ENCODE assay signal across 16 cellular contexts in the genomic region with DNA sequence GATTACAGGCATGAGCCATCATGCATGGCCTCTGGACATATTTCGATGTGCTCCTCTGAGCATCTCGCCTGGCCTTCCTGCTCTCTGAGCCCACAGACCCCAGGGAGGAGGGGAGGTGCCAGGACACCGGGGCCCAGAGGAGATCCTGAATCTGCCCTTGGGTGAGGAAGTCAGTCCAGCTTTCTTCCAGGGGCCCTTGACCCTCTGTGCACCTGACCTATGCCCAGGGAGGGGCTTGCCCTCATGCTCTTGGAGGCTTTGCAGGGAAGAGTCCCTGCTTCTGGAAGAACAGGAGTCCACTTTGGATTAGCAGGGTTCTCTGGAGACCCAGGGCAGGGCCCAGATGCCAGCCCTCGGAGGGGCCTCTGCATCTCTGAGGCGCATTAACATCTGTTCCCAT. TPM values are rescaled to one million over a fixed set of nuclear protein-coding genes. Genes with fewer than 3 reads are reported as not detected.
DNase-seq lines count a peak whose midpoint lies in the region; ATAC-seq and TF ChIP-seq lines count a peak whose summit lies in the region.
"Had no signal": no experiment of that assay in that cellular context is flagged by ENCODE, and none has a peak within 500 bp of the region (broad histone marks: within the 10 kb centered on the region; RNA-seq: fewer than 3 reads in every experiment).

No MANE protein-coding gene starts in this region.

- H2BK15ac ChIP-seq in neuronal stem cell (ENCODE audit: low read length) = no peak overlapping the region

- no peak overlapping the region for H3K27ac ChIP-seq in BLaER1 treated with 17β-estradiol and CSF1 and Interleukin-3, amounts not matched to agents 10 nM and 100 nM
- H3K27ac ChIP-seq in RWPE2 (ENCODE audit: poor library complexity, severe bottlenecking) (no peak overlapping the region), layer of hippocampus (ENCODE audit: low read depth, low read length) (peak overlapping the region; percentile 9), sigmoid colon (no peak overlapping the region), neuronal stem cell (replicated peaks; ENCODE audit: low read length) (no peak overlapping the region)
- H3K27ac ChIP-seq: GM23248 had no signal

- peaks cover 0 to 8% (median 0%) of the 10 kb centered on the region in 11 experiments; a peak in 2 of 22 replicates for H3K27me3 ChIP-seq in BLaER1 treated with 17β-estradiol and CSF1 and Interleukin-3, amounts not matched to agents 10 nM and 100 nM
- H3K27me3 ChIP-seq in RWPE2 (ENCODE audit: insufficient read depth, poor library complexity, severe bottlenecking) = no peaks in the 10 kb centered on the region
- H3K27me3 ChIP-seq in layer of hippocampus (ENCODE audit: control insufficient read depth, insufficient read depth, low read length) = no peaks in the 10 kb centered on the region
- H3K27me3 ChIP-seq in sigmoid colon = no peaks in the 10 kb centered on the region
- H3K27me3 ChIP-seq in neuronal stem cell (ENCODE audit: control insufficient read depth in 3 of 3, insufficient read depth in 3 of 3, low read depth in 1 of 3, low read length in 3 of 3) = no peaks in the 10 kb centered on the region

- H3K9me3 ChIP-seq in BLaER1 treated with 17β-estradiol and CSF1 and Interleukin-3, amounts not matched to agents 10 nM and 100 nM (replicated peaks in 1 of 11) = no peaks in the 10 kb centered on the region
- H3K9me3 ChIP-seq in RWPE2 (ENCODE audit: severe bottlenecking) (no peaks in the 10 kb centered on the region), sigmoid colon (no peaks in the 10 kb centered on the region), neuronal stem cell (replicated peaks in 1 of 2; ENCODE audit: control insufficient read depth in 2 of 2, insufficient read depth in 1 of 2, low read depth in 1 of 2, low read length in 2 of 2) (no peaks in the 10 kb centered on the region)

- H2BK120ac ChIP-seq in neuronal stem cell (ENCODE audit: low read depth, low read length) = no peak overlapping the region

- no peak overlapping the region for H2BK5ac ChIP-seq in neuronal stem cell (ENCODE audit: low read length)

- no peak overlapping the region for H4K8ac ChIP-seq in neuronal stem cell (ENCODE audit: low read depth, low read length)

- H2AFZ ChIP-seq in neuronal stem cell (ENCODE audit: low read length) = no peak overlapping the region
- H2AFZ ChIP-seq: GM23248 had no signal

- no peak overlapping the region for H3K18ac ChIP-seq in neuronal stem cell (ENCODE audit: low read length)

- peak overlapping the region in 7 of 11 experiments; percentile 7 to 83 (median 75); a peak in 9 of 22 replicates for H3K4me2 ChIP-seq in BLaER1 treated with 17β-estradiol and CSF1 and Interleukin-3, amounts not matched to agents 10 nM and 100 nM
- no peak overlapping the region for H3K4me2 ChIP-seq in neuronal stem cell (ENCODE audit: insufficient read depth, low read length, poor library complexity, severe bottlenecking)

- H3K9ac ChIP-seq in BLaER1 treated with 17β-estradiol and CSF1 and Interleukin-3, amounts not matched to agents 10 nM and 100 nM = no peak overlapping the region
- H3K9ac ChIP-seq in neuronal stem cell (ENCODE audit: low read depth, low read length, poor library complexity) = no peak overlapping the region
- H3K9ac ChIP-seq: GM23248 had no signal

- intact Hi-C loops in sigmoid colon (cut with DNase I) = no loop called here

- no peak overlapping the region for H3K23ac ChIP-seq in neuronal stem cell (ENCODE audit: low read depth, low read length, poor library complexity)

- no peaks in the 10 kb centered on the region; a peak in 1 of 22 replicates for H4K20me1 ChIP-seq in BLaER1 treated with 17β-estradiol and CSF1 and Interleukin-3, amounts not matched to agents 10 nM and 100 nM

- 77 to 86% methylated on average over 5 of the region's 5 CpGs for WGBS in sigmoid colon, 2 donors
- no CpG with 5 or more reads among the region's 5 CpGs for WGBS in neuronal stem cell (ENCODE audit: extremely low coverage in 2 of 2, insufficient read length in 2 of 2, insufficient replicate concordance in 1 of 2), 2 donors

- H3K4ac ChIP-seq in neuronal stem cell (ENCODE audit: low read length) = no peak overlapping the region

- no peak overlapping the region for H3K14ac ChIP-seq in neuronal stem cell (ENCODE audit: low read length)

- H3K4me1 ChIP-seq in BLaER1 treated with 17β-estradiol and CSF1 and Interleukin-3, amounts not matched to agents 10 nM and 100 nM = peaks cover 17 to 33% (median 30%) of the 10 kb centered on the region in 10 experiments
- H3K4me1 ChIP-seq in RWPE2 (ENCODE audit: insufficient read depth, poor library complexity, severe bottlenecking) (no peaks in the 10 kb centered on the region), sigmoid colon (no peaks in the 10 kb centered on the region), neuronal stem cell (ENCODE audit: control insufficient read depth in 2 of 2, insufficient read depth in 1 of 2, low read depth in 1 of 2, low read length in 2 of 2) (peaks cover 4 to 13% of the 10 kb centered on the region in 2 donors)

- no peak overlapping the region for H2AK5ac ChIP-seq in neuronal stem cell (ENCODE audit: low read depth, low read length)

- no peak for TF ChIP-seq EP300 in sigmoid colon (IDR thresholded peaks at IDR 0.05)

- H3K36me3 ChIP-seq in BLaER1 treated with 17β-estradiol and CSF1 and Interleukin-3, amounts not matched to agents 10 nM and 100 nM = no peaks in the 10 kb centered on the region
- H3K36me3 ChIP-seq in RWPE2 (ENCODE audit: low read depth) (no peaks in the 10 kb centered on the region), sigmoid colon (no peaks in the 10 kb centered on the region), neuronal stem cell (replicated peaks in 1 of 2; ENCODE audit: control insufficient read depth in 2 of 2, insufficient read depth in 2 of 2, low read length in 2 of 2) (no peaks in the 10 kb centered on the region)

- H3K79me1 ChIP-seq in neuronal stem cell (ENCODE audit: low read depth, low read length) = no peaks in the 10 kb centered on the region

- H4K91ac ChIP-seq in neuronal stem cell (ENCODE audit: low read depth, low read length, poor library complexity) = no peak overlapping the region

- DNase-seq in RWPE2 (ENCODE audit: low spot score) (peak; percentile 47), sigmoid colon (peak; percentile 53), neuronal stem cell (ENCODE audit: low spot score) (no peak), anterior cingulate cortex (lab: John Stamatoyannopoulos, UW) (no peak), hepatic stellate cell (ENCODE audit: low spot score) (no peak)
- DNase-seq: CD8-positive, alpha-beta T cell; COR-L47; DMS53; GF-D8; GM23248; H7 had no signal

- TF ChIP-seq CTCF in RWPE2 (IDR thresholded peaks at IDR 0.05; ENCODE audit: poor library complexity, severe bottlenecking) (no peak), sigmoid colon (IDR thresholded peaks at IDR 0.05) (no peak)

- ATAC-seq in RWPE2 (ENCODE audit: low read depth) (no peak), GM21723 (IDR thresholded peaks at IDR 0.05; ENCODE audit: unreplicated experiment) (no peak)
- ATAC-seq: CD8-positive, alpha-beta T cell had no signal

- H2BK12ac ChIP-seq in neuronal stem cell (ENCODE audit: low read length) = no peak overlapping the region

- no peak for TF ChIP-seq POLR2A in sigmoid colon (IDR thresholded peaks at IDR 0.05)

- H3K4me3 ChIP-seq in BLaER1 treated with 17β-estradiol and CSF1 and Interleukin-3, amounts not matched to agents 10 nM and 100 nM = no peak overlapping the region
- H3K4me3 ChIP-seq in RWPE2 (ENCODE audit: severe bottlenecking) (no peak overlapping the region), sigmoid colon (no peak overlapping the region), neuronal stem cell (ENCODE audit: low read length in 2 of 2) (no peak overlapping the region)
- H3K4me3 ChIP-seq: GM23248 had no signal

RNA-seq across cellular contexts. Expression of gene ACSBG1, which starts 1.4 kb away (rescaled TPM):
- total RNA-seq in sigmoid colon = 1 to 10 TPM; 1.3 to 3.9 (median 2.2) TPM
- under 1 TPM; 0.23 to 0.60 (median 0.51) TPM for polyA plus RNA-seq in sigmoid colon
- polyA plus RNA-seq in neuronal stem cell (2013, experiment 1 of 2) = 0.57 TPM
- polyA plus RNA-seq in neuronal stem cell (2013, experiment 2 of 2) = 0.93 TPM
- total RNA-seq: A172, GM23248 had no signal
- polyA plus RNA-seq: CD14-positive monocyte had no signal

RNA-seq across cellular contexts. Expression of gene DNAJA4, which starts 31.4 kb away (rescaled TPM):
- total RNA-seq in sigmoid colon = 10 to 100 TPM in 3 of 4 donors, 1 to 10 TPM in 1; 7.4 to 17.8 (median 11.4) TPM
- polyA plus RNA-seq in sigmoid colon = 10 to 100 TPM; 16.8 to 26.1 (median 21.8) TPM
- 0.08 TPM for polyA plus RNA-seq in neuronal stem cell (2013, experiment 1 of 2)
- polyA plus RNA-seq in neuronal stem cell (2013, experiment 2 of 2) = 0.06 TPM
- total RNA-seq: A172 had no signal

Comparison
In these comparisons a context has a peak if more than half of its experiments do, and no peak if none do; other contexts are left out.
1. DNase-seq: peak in RWPE2 (single experiment) and sigmoid colon (single experiment); none in neuronal stem cell (single experiment), anterior cingulate cortex (0 of 58) and hepatic stellate cell (single experiment).